In the genomic region with DNA sequence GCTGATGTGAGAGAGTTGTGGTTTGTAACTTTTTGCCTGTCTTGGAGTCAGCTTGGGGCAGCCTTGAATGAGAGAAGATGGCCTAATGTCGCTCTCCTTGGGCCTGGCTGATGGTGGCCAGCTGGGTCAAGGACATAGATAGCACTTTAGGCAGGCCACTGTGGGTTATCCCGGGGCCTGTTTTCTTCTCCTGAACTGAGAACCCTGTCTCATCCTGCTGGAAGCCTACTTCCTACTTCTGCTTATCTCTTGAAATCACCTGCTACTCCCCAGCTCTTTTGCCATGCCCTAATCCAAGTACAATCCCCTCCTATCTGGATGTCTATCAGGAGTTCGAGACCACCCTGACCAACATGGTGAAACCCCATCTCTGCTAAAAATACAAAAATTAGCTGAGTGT, we compare ENCODE assay signal across 14 cellular contexts. TPM values are rescaled to one million over a fixed set of nuclear protein-coding genes. Genes with fewer than 3 reads are reported as not detected.
"Had no signal": no experiment of that assay in that cellular context is flagged by ENCODE, and none has a peak within 500 bp of the region (broad histone marks: within the 10 kb centered on the region; RNA-seq: fewer than 3 reads in every experiment).

No MANE protein-coding gene starts in this region.

- H3K36me3 ChIP-seq: gastrocnemius medialis, heart right ventricle, lower lobe of right lung, prostate gland, SJCRH30, suprapubic skin had no signal

- ATAC-seq: gastrocnemius medialis, heart right ventricle, left cardiac atrium, lower lobe of right lung had no signal

- H3K4me1 ChIP-seq: gastrocnemius medialis, lower lobe of right lung, prostate gland, SJCRH30 had no signal

- H3K9me3 ChIP-seq: gastrocnemius medialis, heart right ventricle, lower lobe of right lung, prostate gland, SJCRH30, suprapubic skin had no signal

- DNase-seq: activated CD8-positive, alpha-beta memory T cell treated with anti-CD3 and anti-CD28 coated beads for 24 hours; gastrocnemius medialis; heart right ventricle; lower lobe of right lung; right cardiac atrium; SJCRH30; small intestine; stimulated activated naive CD4-positive, alpha-beta T cell treated with Interleukin-2 at 50 U/mL for 16 hours; SW 1271; trophoblast cell had no signal

- H3K4me3 ChIP-seq: gastrocnemius medialis, heart right ventricle, lower lobe of right lung, prostate gland, SJCRH30, suprapubic skin had no signal

- H3K9me3 Mint-ChIP-seq: activated naive CD4-positive, alpha-beta T cell treated with anti-CD3 and anti-CD28 coated beads for 36 hours had no signal

- H3K4me3 Mint-ChIP-seq: activated naive CD4-positive, alpha-beta T cell treated with anti-CD3 and anti-CD28 coated beads for 36 hours had no signal

- H3K27me3 ChIP-seq: gastrocnemius medialis, SJCRH30, suprapubic skin had no signal

- H3K27ac ChIP-seq: gastrocnemius medialis, heart right ventricle, lower lobe of right lung, prostate gland, SJCRH30, suprapubic skin had no signal

- H3K27ac Mint-ChIP-seq: activated naive CD4-positive, alpha-beta T cell treated with anti-CD3 and anti-CD28 coated beads for 36 hours had no signal

RNA-seq across cellular contexts. Expression of gene OSBP2, which starts 49.5 kb away (rescaled TPM):
- total RNA-seq: SJCRH30 had no signal
